ENCODE assay signal across 8 cellular contexts in genomic region chr1:167553136-167554027, GRCh38. TPM values are rescaled to one million over a fixed set of nuclear protein-coding genes. Genes with fewer than 3 reads are reported as not detected.
DNase-seq lines count a peak whose midpoint lies in the region; ATAC-seq and TF ChIP-seq lines count a peak whose summit lies in the region.

Gene CREG1, minus strand, starts transcription at chr1:167553762.

- peak within 1 kb of the TSS; percentile 83 for H3K4me3 Mint-ChIP-seq in GM23338
- peak within 1 kb of the TSS; percentile 85 to 97 (median 92) for H3K4me3 Mint-ChIP-seq in naive thymus-derived CD4-positive, alpha-beta T cell
- peak within 1 kb of the TSS; percentile 89 for H3K4me3 Mint-ChIP-seq in stimulated activated naive B cell treated with anti-CD40 and anti-IgM and Interleukin-4, amounts not matched to agents 10 μg/mL and 1 μg/mL and 100 μg/mL, for 72 hours

- no peaks in the 10 kb centered on the region for H3K9me3 Mint-ChIP-seq in GM23338
- H3K9me3 Mint-ChIP-seq in naive thymus-derived CD4-positive, alpha-beta T cell = peaks cover 0 to 2% (median 0%) of the 10 kb centered on the region in 11 donors
- H3K9me3 Mint-ChIP-seq in stimulated activated naive B cell treated with anti-CD40 and anti-IgM and Interleukin-4, amounts not matched to agents 10 μg/mL and 1 μg/mL and 100 μg/mL, for 72 hours = no peaks in the 10 kb centered on the region

- peak within 1 kb of the TSS; percentile 75 for H3K4me3 ChIP-seq in DOHH2 (ENCODE audit: low read length)
- H3K4me3 ChIP-seq in GM23338 = peak within 1 kb of the TSS; percentile 56
- H3K4me3 ChIP-seq in naive thymus-derived CD4-positive, alpha-beta T cell (ENCODE audit: low read length) = peak within 1 kb of the TSS; percentile 71

- H3K4me1 Mint-ChIP-seq in GM23338 = peaks cover 16% of the 10 kb centered on the region
- peaks cover 35 to 58% (median 46%) of the 10 kb centered on the region in 7 donors for H3K4me1 Mint-ChIP-seq in naive thymus-derived CD4-positive, alpha-beta T cell
- H3K4me1 Mint-ChIP-seq in stimulated activated naive B cell treated with anti-CD40 and anti-IgM and Interleukin-4, amounts not matched to agents 10 μg/mL and 1 μg/mL and 100 μg/mL, for 72 hours = peaks cover 23 to 34% of the 10 kb centered on the region in 2 donors

- H3K9me2 ChIP-seq in DOHH2 (replicated peaks; ENCODE audit: control insufficient read depth, low read length) = no peaks in the 10 kb centered on the region
- H3K9me2 ChIP-seq in GM23338 (ENCODE audit: insufficient read depth) = no peaks in the 10 kb centered on the region

- peaks cover 20% of the 10 kb centered on the region for H3F3A ChIP-seq in DOHH2 (ENCODE audit: control insufficient read depth, insufficient read depth)
- no peaks in the 10 kb centered on the region for H3F3A ChIP-seq in GM23338 (replicated peaks; ENCODE audit: low read depth)

- H3K27ac ChIP-seq in DOHH2 (ENCODE audit: low read depth, low read length) = no peak within 1 kb of the TSS
- no peak within 1 kb of the TSS for H3K27ac ChIP-seq in GM23338 (ENCODE audit: low read depth)
- peak within 1 kb of the TSS; percentile 72 for H3K27ac ChIP-seq in naive thymus-derived CD4-positive, alpha-beta T cell (ENCODE audit: low read depth, low read length)

- peak; percentile 97 for ATAC-seq in GM23338
- peak; percentile 98 for ATAC-seq in naive thymus-derived CD4-positive, alpha-beta T cell
- ATAC-seq in stimulated activated naive B cell treated with anti-CD40 and anti-IgM and Interleukin-4, amounts not matched to agents 10 μg/mL and 1 μg/mL and 100 μg/mL, for 72 hours (replicated peaks) = peak; percentile 98 to 99

- H3K4me1 ChIP-seq in DOHH2 (ENCODE audit: control insufficient read depth, low read length) (peaks cover 47% of the 10 kb centered on the region), GM23338 (ENCODE audit: insufficient read depth) (no peaks in the 10 kb centered on the region)
- H3K4me1 ChIP-seq in naive thymus-derived CD4-positive, alpha-beta T cell (ENCODE audit: control insufficient read depth in 2 of 2, insufficient read depth in 2 of 2, low read length in 2 of 2) = peaks cover 19% of the 10 kb centered on the region in 2 donors

- no peaks in the 10 kb centered on the region for H3K36me3 Mint-ChIP-seq in GM23338 (ENCODE audit: low read depth)
- no peaks in the 10 kb centered on the region for H3K36me3 Mint-ChIP-seq in naive thymus-derived CD4-positive, alpha-beta T cell
- H3K36me3 Mint-ChIP-seq in stimulated activated naive B cell treated with anti-CD40 and anti-IgM and Interleukin-4, amounts not matched to agents 10 μg/mL and 1 μg/mL and 100 μg/mL, for 72 hours = peaks cover 0 to 3% of the 10 kb centered on the region in 2 donors

- peaks cover 5% of the 10 kb centered on the region; the same call in 1 of the 2 replicates for H4K20me1 ChIP-seq in DOHH2 (ENCODE audit: control insufficient read depth, insufficient read depth, low read depth, low read length)
- peaks cover 5% of the 10 kb centered on the region for H4K20me1 ChIP-seq in GM23338 (replicated peaks; ENCODE audit: insufficient read depth)

- TF ChIP-seq CTCF in DOHH2 (IDR thresholded peaks at IDR 0.05; ENCODE audit: low read depth, low read length, poor library complexity, severe bottlenecking) (no peak), GM23338 (conservative IDR thresholded peaks at IDR 0.05; ENCODE audit: low read depth in 2 of 2) (no peak)

- POLR2A ChIA-PET in naive thymus-derived CD4-positive, alpha-beta T cell (lab: Charles Lee) = interaction anchor here (0.5 to 2.4 kb wide), 24 partner anchors 8 to 1785 kb away, joined by 3 to 20 read pairs (median 3); partner anchors contain the start of genes CD247, POU2F1 and TMCO1

- H3K36me3 ChIP-seq in DOHH2 (ENCODE audit: control insufficient read depth, low read length) (peaks cover 5% of the 10 kb centered on the region; the same call in 1 of the 2 replicates), GM23338 (ENCODE audit: insufficient read depth) (no peaks in the 10 kb centered on the region)
- peaks cover 0 to 3% (median 0%) of the 10 kb centered on the region in 3 experiments for H3K36me3 ChIP-seq in naive thymus-derived CD4-positive, alpha-beta T cell (ENCODE audit: control insufficient read depth in 2 of 3, insufficient read depth in 3 of 3, low read length in 3 of 3)

- H3K9me3 ChIP-seq in DOHH2 (ENCODE audit: control insufficient read depth, insufficient read depth, low read length) = no peaks in the 10 kb centered on the region
- H3K9me3 ChIP-seq in naive thymus-derived CD4-positive, alpha-beta T cell (ENCODE audit: control insufficient read depth in 2 of 3, low read length in 3 of 3) = no peaks in the 10 kb centered on the region

- H3K4me2 ChIP-seq in DOHH2 (ENCODE audit: low read length) (peak within 1 kb of the TSS; percentile 94), GM23338 (peak within 1 kb of the TSS; percentile 86)

- H3K27me3 Mint-ChIP-seq in GM23338 (ENCODE audit: insufficient read depth, low read depth, poor library complexity) = peaks cover 13% of the 10 kb centered on the region
- H3K27me3 Mint-ChIP-seq in naive thymus-derived CD4-positive, alpha-beta T cell = peaks cover 0 to 4% (median 0%) of the 10 kb centered on the region in 5 donors
- H3K27me3 Mint-ChIP-seq in stimulated activated naive B cell treated with anti-CD40 and anti-IgM and Interleukin-4, amounts not matched to agents 10 μg/mL and 1 μg/mL and 100 μg/mL, for 72 hours = no peaks in the 10 kb centered on the region

- H2AFZ ChIP-seq in GM23338 = peak within 1 kb of the TSS; percentile 93

- intact Hi-C loops in naive thymus-derived CD4-positive, alpha-beta T cell (cut with micrococcal nuclease) = loop anchor here (1.0 to 10.0 kb wide), 8 partner anchors 13 to 641 kb away; partner anchors contain the start of genes DCAF6 (in 1 of the 2), ILDR2 (in 1 of the 2), MPC2 (in 1 of the 2) and POU2F1 (in 1 of the 2)

- H3K27me3 ChIP-seq in DOHH2 (ENCODE audit: control insufficient read depth, low read length) (no peaks in the 10 kb centered on the region), GM23338 (ENCODE audit: insufficient read depth) (peaks cover 2% of the 10 kb centered on the region; the same call in 1 of the 2 replicates)
- H3K27me3 ChIP-seq in naive thymus-derived CD4-positive, alpha-beta T cell (ENCODE audit: control insufficient read depth in 2 of 2, insufficient read depth in 2 of 2, low read length in 2 of 2) = no peaks in the 10 kb centered on the region

- DNase-seq in GM23338 (ENCODE audit: low spot score) = peak; percentile 98
- peak; percentile 89 for DNase-seq in LHCN-M2 (ENCODE audit: low read depth)
- peak; percentile 98 for DNase-seq in RPMI8226
- peak; percentile 76 to 80 for DNase-seq in activated T-helper 1 cell treated with anti-CD3 and anti-CD28 coated beads, Interleukin-2, amount 50 U/mL, for 16 hours (ENCODE audit: low read depth in 1 of 2, low spot score in 1 of 2)
- DNase-seq in fibroblast of gingiva (ENCODE audit: low read depth) = peak; percentile 90
- peak; percentile 82 to 92 (median 88) for DNase-seq in naive thymus-derived CD4-positive, alpha-beta T cell
- DNase-seq in stimulated activated naive B cell treated with anti-CD40 and anti-IgM and Interleukin-4, amounts not matched to agents 10 μg/mL and 1 μg/mL and 100 μg/mL, for 72 hours = peak; percentile 80

- CTCF ChIA-PET in naive thymus-derived CD4-positive, alpha-beta T cell (lab: Charles Lee) = interaction anchor here (0.6 to 2.7 kb wide), 14 partner anchors 11 to 333 kb away, joined by 3 to 12 read pairs (median 4); partner anchors contain the start of gene POU2F1

- H3K27ac Mint-ChIP-seq in GM23338 = no peak within 1 kb of the TSS; the same call in 1 of the 2 replicates
- H3K27ac Mint-ChIP-seq in naive thymus-derived CD4-positive, alpha-beta T cell = peak within 1 kb of the TSS; percentile 43 to 88 (median 80)
- peak within 1 kb of the TSS; percentile 16 for H3K27ac Mint-ChIP-seq in stimulated activated naive B cell treated with anti-CD40 and anti-IgM and Interleukin-4, amounts not matched to agents 10 μg/mL and 1 μg/mL and 100 μg/mL, for 72 hours

- H3K79me2 ChIP-seq in DOHH2 (ENCODE audit: control insufficient read depth, low read length) = peaks cover 42% of the 10 kb centered on the region
- peaks cover 11% of the 10 kb centered on the region; the same call in 1 of the 2 replicates for H3K79me2 ChIP-seq in GM23338 (replicated peaks; ENCODE audit: insufficient read depth)

TF ChIP-seq in GM23338, 12 proteins besides CTCF, POLR2A, EP300 and RAD21:
- peak; percentile 74 for TF ChIP-seq POLR2AphosphoS5 (IDR thresholded peaks at IDR 0.05; ENCODE audit: low read depth)
- TF ChIP-seq EZH2 (IDR thresholded peaks at IDR 0.05; ENCODE audit: low read depth, unreplicated experiment) = no peak
- TF ChIP-seq JUNB (IDR thresholded peaks at IDR 0.05; ENCODE audit: unreplicated experiment) = no peak
- 0 out of 2 replicates have a peak, but pooled peaks have one; percentile 7 for TF ChIP-seq CREB1 (CRISPR knock-in tag; IDR thresholded peaks at IDR 0.05; ENCODE audit: low read depth)

RNA-seq across cellular contexts. Expression of gene CREG1, which starts in this region (rescaled TPM):
- total RNA-seq in GM23338 (2014; rRNA removed; shearing (Covaris generic)) = 42.7 and 49.4 TPM in 2 replicates
- polyA plus RNA-seq in GM23338 (2016; fragmentation: Nextera tagmentation; extraction: Ambion mirVana) = 16.7 and 21.2 TPM in 2 replicates
- total RNA-seq in LHCN-M2 (2014; rRNA removed) = 51.4 and 61.9 TPM in 2 replicates
- 18.9 TPM for polyA plus RNA-seq in LHCN-M2 (2012)
- total RNA-seq in naive thymus-derived CD4-positive, alpha-beta T cell = 10 to 100 TPM; 10.6 to 33.4 (median 23.1) TPM
- polyA plus RNA-seq in naive thymus-derived CD4-positive, alpha-beta T cell = 10 to 100 TPM; 31.9 to 40.6 TPM
